Comparison of ENCODE assay signal across 15 cellular contexts in the genomic region with DNA sequence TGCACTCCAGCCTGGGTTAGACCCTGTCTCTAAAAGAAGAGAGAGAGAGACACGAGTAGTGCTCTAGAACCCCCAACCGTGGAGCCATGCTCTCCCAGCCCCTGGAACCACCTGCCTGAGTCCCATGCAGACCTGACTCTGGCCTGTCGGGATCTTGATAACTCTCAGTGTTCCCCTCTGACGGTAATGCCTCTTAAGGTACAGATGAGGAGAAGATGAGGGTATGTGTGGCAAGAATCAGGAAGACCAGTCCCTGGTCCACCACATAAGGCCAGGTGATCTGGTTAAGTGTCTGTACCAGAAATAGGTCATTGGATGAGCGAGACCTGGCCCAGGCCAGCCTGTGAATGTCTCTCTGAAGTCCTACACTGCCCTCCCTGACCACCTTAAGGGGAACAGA. TPM values are rescaled to one million over a fixed set of nuclear protein-coding genes. Genes with fewer than 3 reads are reported as not detected.
DNase-seq lines count a peak whose midpoint lies in the region; ATAC-seq and TF ChIP-seq lines count a peak whose summit lies in the region.
"Had no signal": no experiment of that assay in that cellular context is flagged by ENCODE, and none has a peak within 500 bp of the region (broad histone marks: within the 10 kb centered on the region; RNA-seq: fewer than 3 reads in every experiment).

No MANE protein-coding gene starts in this region.

- TF ChIP-seq POLR2A in heart left ventricle (IDR thresholded peaks at IDR 0.05) (no peak), vagina (IDR thresholded peaks at IDR 0.05) (no peak)

- no peak overlapping the region for H3K4me3 ChIP-seq in heart left ventricle
- H3K4me3 ChIP-seq in vagina: no peak overlapping the region
- H3K4me3 ChIP-seq: A549, HAP-1 had no signal

- peaks cover 0 to 18% (median 3%) of the 10 kb centered on the region in 9 donors for H3K36me3 ChIP-seq in heart left ventricle
- peaks cover 0 to 3% of the 10 kb centered on the region in 2 donors for H3K36me3 ChIP-seq in vagina
- H3K36me3 ChIP-seq: HAP-1 had no signal

- WGBS in heart left ventricle, 4 donors: 44 to 67% (median 65%) methylated on average over 4 to 5 of the region's 5 CpGs

- H3K27ac ChIP-seq in heart left ventricle: no peak overlapping the region
- H3K27ac ChIP-seq in vagina: no peak overlapping the region
- H3K27ac ChIP-seq: A549 had no signal

- TF ChIP-seq CTCF in heart left ventricle (IDR thresholded peaks at IDR 0.05): no peak
- TF ChIP-seq CTCF in vagina (IDR thresholded peaks at IDR 0.05): no peak

- H3K27me3 ChIP-seq in heart left ventricle (peaks cover 0 to 5% (median 0%) of the 10 kb centered on the region in 9 donors), vagina (no peaks in the 10 kb centered on the region)

- H3K9me3 ChIP-seq in heart left ventricle: no peaks in the 10 kb centered on the region
- no peaks in the 10 kb centered on the region for H3K9me3 ChIP-seq in vagina
- H3K9me3 ChIP-seq: A549, HAP-1 had no signal

- intact Hi-C loops in Right ventricle myocardium inferior (cut with DNase I) (no loop called here), heart left ventricle (cut with DNase I) (loop anchor here in 7 of 10 donors (2.0 to 10.0 kb wide), 5 partner anchors 106 to 578 kb away; no protein-coding TSS in a partner anchor), posterior vena cava (cut with DNase I) (no loop called here), vagina (cut with DNase I) (no loop called here)

- DNase-seq in Right ventricle myocardium inferior (ENCODE audit: missing footprints): peak; percentile 17
- no peak for DNase-seq in heart left ventricle
- peak; percentile 38 for DNase-seq in ecto neural progenitor cell (ENCODE audit: low spot score)
- DNase-seq in posterior vena cava (ENCODE audit: low spot score): peak; percentile 14
- DNase-seq in vagina (ENCODE audit: extremely low spot score in 2 of 2): peak; percentile 32 to 49
- no peak for DNase-seq in midbrain (lab: John Stamatoyannopoulos, UW)
- no peak for DNase-seq in epidermal melanocyte (ENCODE audit: insufficient read length, low spot score)
- DNase-seq: COR-L47, DND-41, GDM1, IMR-90 had no signal

- H3K4me1 ChIP-seq in heart left ventricle (peaks cover 0 to 10% (median 0%) of the 10 kb centered on the region in 12 donors), vagina (no peaks in the 10 kb centered on the region)
- H3K4me1 ChIP-seq: A549, HAP-1 had no signal

- ATAC-seq in Right ventricle myocardium inferior (no peak), heart left ventricle (no peak), HG03342 (IDR thresholded peaks at IDR 0.05; ENCODE audit: unreplicated experiment) (no peak)

RNA-seq across cellular contexts. Expression of a gene that starts 18.4 kb away (rescaled TPM):
- 5.4 TPM for total RNA-seq in Right ventricle myocardium inferior
- 1 to 10 TPM; 1.5 to 7.4 (median 5.8) TPM for total RNA-seq in heart left ventricle
- polyA plus RNA-seq in heart left ventricle: 1 to 10 TPM; 3.0 to 5.2 TPM
- 1 to 10 TPM; 6.4 to 9.8 TPM for total RNA-seq in posterior vena cava
- total RNA-seq in vagina: 5.6 TPM

RNA-seq across cellular contexts. Expression of a gene that starts 28.1 kb away (rescaled TPM):
- total RNA-seq in Right ventricle myocardium inferior (54.9 TPM), heart left ventricle (10 to 100 TPM; 45.8 to 79.2 (median 63.2) TPM), posterior vena cava (10 to 100 TPM; 23.9 to 28.6 TPM), vagina (21.4 TPM)
- 10 to 100 TPM; 43.8 to 64.5 TPM for polyA plus RNA-seq in heart left ventricle

RNA-seq across cellular contexts. Expression of a gene that starts 28.3 kb away (rescaled TPM):
- total RNA-seq in Right ventricle myocardium inferior: 0.30 TPM
- under 1 TPM in 7 of 9 donors, not detected in 2; 0.22 to 0.44 (median 0.35) TPM for total RNA-seq in heart left ventricle
- under 1 TPM; 0.17 to 0.23 TPM for polyA plus RNA-seq in heart left ventricle
- total RNA-seq in posterior vena cava: not detected
- total RNA-seq in vagina: not detected
- total RNA-seq: H1, IMR-90 had no signal

RNA-seq across cellular contexts. Expression of a gene that starts 37.9 kb away (rescaled TPM):
- total RNA-seq in Right ventricle myocardium inferior (27.0 TPM), heart left ventricle (10 to 100 TPM; 29.4 to 42.9 (median 33.9) TPM), posterior vena cava (10 to 100 TPM; 13.3 to 17.8 TPM), vagina (33.1 TPM)
- 10 to 100 TPM; 17.5 to 58.5 TPM for polyA plus RNA-seq in heart left ventricle

RNA-seq across cellular contexts. Expression of a gene that starts 47.8 kb away (rescaled TPM):
- total RNA-seq in Right ventricle myocardium inferior (0.19 TPM), heart left ventricle (under 1 TPM in 7 of 9 donors, not detected in 2; 0.12 to 0.88 (median 0.32) TPM), posterior vena cava (under 1 TPM; 0.19 to 0.48 TPM), vagina (3.9 TPM)
- 1 to 10 TPM in 1 of 2 donors, under 1 TPM in 1; 0.19 to 2.5 TPM for polyA plus RNA-seq in heart left ventricle

Comparison
In these comparisons a context has a peak if more than half of its experiments do, and no peak if none do; other contexts are left out.
1. DNase-seq: peak in Right ventricle myocardium inferior (single experiment), ecto neural progenitor cell (single experiment), posterior vena cava (single experiment) and vagina (2 of 2); none in heart left ventricle (0 of 5), midbrain (single experiment) and epidermal melanocyte (single experiment).
2. intact Hi-C loops: an anchor here in heart left ventricle (2.0 to 10.0 kb wide); none called in Right ventricle myocardium inferior, posterior vena cava and vagina.